In the genomic region with DNA sequence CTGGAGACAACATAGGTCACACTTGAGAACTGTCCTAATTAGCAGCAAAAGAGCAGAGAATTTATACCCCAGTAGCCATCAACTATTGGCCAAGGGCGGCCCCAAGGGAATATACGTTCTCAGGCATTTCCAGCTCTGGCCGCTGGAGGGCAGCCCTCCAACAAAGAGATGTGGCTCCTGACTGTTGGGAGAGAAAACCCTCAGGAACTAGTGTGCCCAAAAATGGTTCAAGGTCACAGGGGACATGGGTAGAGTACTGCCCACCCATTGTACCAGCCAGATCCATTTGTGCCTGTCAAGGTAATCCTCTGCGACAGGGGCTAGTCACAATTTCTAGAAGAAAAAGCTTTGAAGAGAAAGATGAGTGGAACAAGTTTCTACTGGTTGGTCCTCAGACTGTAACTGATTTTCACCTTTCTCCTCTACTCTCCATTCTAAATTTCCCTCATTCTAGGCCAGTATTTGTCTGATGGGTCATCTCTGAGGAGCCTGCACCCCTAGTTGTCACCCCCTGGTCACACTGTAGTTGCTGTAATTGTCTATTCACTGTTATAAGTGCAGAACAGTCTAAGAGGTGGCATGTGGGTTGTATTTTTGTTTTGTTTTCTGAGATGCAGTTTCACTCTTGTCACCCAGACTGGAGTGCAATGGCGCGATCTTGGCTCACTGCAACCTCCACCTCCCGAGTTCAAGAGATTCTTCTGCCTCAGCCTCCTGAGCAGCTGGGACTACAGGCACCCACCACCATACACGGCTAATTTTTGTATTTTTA, we compare ENCODE assay signal across 8 cellular contexts. TPM values are rescaled to one million over a fixed set of nuclear protein-coding genes. Genes with fewer than 3 reads are reported as not detected.
DNase-seq lines count a peak whose midpoint lies in the region; ATAC-seq, FAIRE-seq and TF ChIP-seq lines count a peak whose summit lies in the region.

No MANE protein-coding gene starts in this region.

- peak; percentile 85 for FAIRE-seq in GM18507 (lab: Jason Lieb, UNC)

- BruUV-seq in A673 (replicated peaks; lab: Mats Ljungman, UMichigan) = no TSS peak

- H3K4me1 ChIP-seq in A673 (ENCODE audit: insufficient read depth, low read length, poor library complexity, severe bottlenecking) (no peaks in the 10 kb centered on the region), right lobe of liver (no peaks in the 10 kb centered on the region)

- H3K9me3 ChIP-seq in A673 (ENCODE audit: low read depth, low read length, poor library complexity, severe bottlenecking) = no peaks in the 10 kb centered on the region
- no peaks in the 10 kb centered on the region for H3K9me3 ChIP-seq in right lobe of liver

- CTCF ChIA-PET in A673 (lab: Charles Lee) = no interaction called here

- 63% methylated on average over 5 of the region's 8 CpGs for WGBS in right lobe of liver (ENCODE audit: insufficient coverage, low coverage, low lambda C conversion rate, missing lambda C conversion rate)

- H3K27me3 ChIP-seq in A673 (replicated peaks; ENCODE audit: insufficient read depth, low read depth, low read length, poor library complexity) (no peaks in the 10 kb centered on the region), right lobe of liver (no peaks in the 10 kb centered on the region)

- no peaks in the 10 kb centered on the region for H3K36me3 ChIP-seq in A673 (ENCODE audit: insufficient read depth, low read length, poor library complexity, severe bottlenecking)
- H3K36me3 ChIP-seq in right lobe of liver = no peaks in the 10 kb centered on the region

- ATAC-seq in HG03064 (IDR thresholded peaks at IDR 0.05; ENCODE audit: low read depth, unreplicated experiment) (peak; percentile 92), right lobe of liver (peak; percentile 96 to 99 (median 98))

- H3K27ac ChIP-seq in A673 (ENCODE audit: low read depth, low read length, poor library complexity, severe bottlenecking) = no peak overlapping the region
- H3K27ac ChIP-seq in right lobe of liver = no peak overlapping the region

- TF ChIP-seq CTCF in A673 (conservative IDR thresholded peaks at IDR 0.05; ENCODE audit: low read depth, low read length) = peak; percentile 94
- TF ChIP-seq CTCF in right lobe of liver (IDR thresholded peaks at IDR 0.05) = peak; percentile 83 to 87 (median 84)

- DNase-seq in A673 (ENCODE audit: low spot score) (peak; percentile 83), GM18507 (ENCODE audit: extremely low spot score, insufficient read length, low read depth) (peak; percentile 37), NCI-H2171 (lab: John Stamatoyannopoulos, UW) (peak; percentile 22), cerebellar cortex (ENCODE audit: low spot score) (peak; percentile 56), right lobe of liver (peak; percentile 62 to 67 (median 63))
- DNase-seq in activated CD4-positive, CD25-positive, alpha-beta regulatory T cell treated with anti-CD3 and anti-CD28 coated beads, Interleukin-2, amount 50 U/mL, for 72 hours = peak; percentile 75
- peak; percentile 48 for DNase-seq in stimulated activated CD8-positive, alpha-beta memory T cell treated with anti-CD3 and anti-CD28 coated beads, Interleukin-12 subunit alpha, Interleukin-12 subunit beta, amount 100 ng/mL, for 1 hour (ENCODE audit: low read depth)

- TF ChIP-seq POLR2A in right lobe of liver (IDR thresholded peaks at IDR 0.05) = no peak

- H3K4me3 ChIP-seq in A673 (ENCODE audit: low read depth, low read length, poor library complexity, severe bottlenecking) = no peak overlapping the region
- H3K4me3 ChIP-seq in right lobe of liver = no peak overlapping the region

- intact Hi-C loops in A673 (cut with micrococcal nuclease; ENCODE audit: unreplicated experiment) (loop anchor here (1.0 to 10.0 kb wide), 4 partner anchors 199 to 386 kb away; no protein-coding TSS in a partner anchor), right lobe of liver (cut with DNase I) (no loop called here)

- POLR2A ChIA-PET in A673 (lab: Charles Lee; ENCODE audit: low non-redundant PET) = no interaction called here

RNA-seq across cellular contexts. Expression of a gene that starts 14.7 kb away (rescaled TPM):
- total RNA-seq in A673 (2021) = not detected in 2 replicates
- not detected for total RNA-seq in right lobe of liver

Comparison
In these comparisons a context has a peak if more than half of its experiments do, and no peak if none do; other contexts are left out.
1. DNase-seq: peak in every context shown above with its lines; median percentile 83 in A673; 75 in activated CD4-positive, CD25-positive, alpha-beta regulatory T cell treated with anti-CD3 and anti-CD28 coated beads, Interleukin-2, amount 50 U/mL, for 72 hours; 63 in right lobe of liver; 56 in cerebellar cortex; 48 in stimulated activated CD8-positive, alpha-beta memory T cell treated with anti-CD3 and anti-CD28 coated beads, Interleukin-12 subunit alpha, Interleukin-12 subunit beta, amount 100 ng/mL, for 1 hour; 37 in GM18507; 22 in NCI-H2171.